In genomic region chr5:159456722-159457462, GRCh38 we compare ENCODE assay signal across 8 cellular contexts.
DNase-seq lines count a peak whose midpoint lies in the region; TF ChIP-seq lines count a peak whose summit lies in the region.

No MANE protein-coding gene starts in this region.

- peak overlapping the region; percentile 99 for H3K27ac ChIP-seq in OCI-LY3 (ENCODE audit: low read length)
- no peak overlapping the region for H3K27ac ChIP-seq in endodermal cell (ENCODE audit: low read depth, low read length)

- H3K27ac Mint-ChIP-seq in endodermal cell: no peak overlapping the region

- H3K79me2 ChIP-seq in OCI-LY3 (ENCODE audit: low read length): peaks cover 19% of the 10 kb centered on the region

- DNase-seq in GM13977 (ENCODE audit: low spot score) (peak; percentile 68), H4 (ENCODE audit: low spot score) (peak; percentile 21), endodermal cell (peak; percentile 36), superior temporal gyrus (ENCODE audit: extremely low spot score) (peak; percentile 26), GF-D8 (lab: John Stamatoyannopoulos, UW) (no peak), cerebellar cortex (ENCODE audit: low spot score) (no peak), KG1 (lab: John Stamatoyannopoulos, UW) (no peak)

- TF ChIP-seq CTCF in GM13977 (IDR thresholded peaks at IDR 0.05; ENCODE audit: extremely low read depth, insufficient read depth, missing control alignments): no peak
- no peak for TF ChIP-seq CTCF in OCI-LY3 (IDR thresholded peaks at IDR 0.05; ENCODE audit: low read depth, low read length)
- no peak for TF ChIP-seq CTCF in endodermal cell (conservative IDR thresholded peaks at IDR 0.05)

- in situ Hi-C loops in GM13977 (cut with MboI; ENCODE audit: low pct_unique_long_range_greater_than_20kb, low sequenced_read_pairs, unreplicated experiment): no loop called here

- H3K9me3 ChIP-seq in OCI-LY3 (ENCODE audit: insufficient read depth, low read length): no peaks in the 10 kb centered on the region
- H3K9me3 ChIP-seq in endodermal cell (ENCODE audit: control insufficient read depth, low read length): no peaks in the 10 kb centered on the region

- H2AFZ ChIP-seq in OCI-LY3 (ENCODE audit: low read depth, low read length): no peak overlapping the region

- H3K36me3 ChIP-seq in OCI-LY3 (replicated peaks; ENCODE audit: low read depth, low read length) (peaks cover 12% of the 10 kb centered on the region), endodermal cell (ENCODE audit: control insufficient read depth, insufficient read depth, low read length) (no peaks in the 10 kb centered on the region)

- H3K36me3 Mint-ChIP-seq in endodermal cell (ENCODE audit: low read depth): no peaks in the 10 kb centered on the region

- peak overlapping the region; percentile 89 for H3K9ac ChIP-seq in OCI-LY3 (ENCODE audit: low read length)
- H3K9ac ChIP-seq in endodermal cell (ENCODE audit: extremely low read depth, low read length, poor library complexity, severe bottlenecking): no peak overlapping the region

- H3K4me1 Mint-ChIP-seq in endodermal cell: no peaks in the 10 kb centered on the region

- H3K4me3 ChIP-seq in OCI-LY3 (ENCODE audit: low read length) (no peak overlapping the region), endodermal cell (ENCODE audit: low read length) (no peak overlapping the region)

- H3K27me3 Mint-ChIP-seq in endodermal cell (ENCODE audit: insufficient read depth): peaks cover 6% of the 10 kb centered on the region

- H3K27me3 ChIP-seq in OCI-LY3 (ENCODE audit: low read depth, low read length) (no peaks in the 10 kb centered on the region), endodermal cell (ENCODE audit: control insufficient read depth, insufficient read depth, low read length, poor library complexity, severe bottlenecking) (no peaks in the 10 kb centered on the region)

- no peaks in the 10 kb centered on the region for H4K20me1 ChIP-seq in OCI-LY3 (ENCODE audit: insufficient read depth, low read length)

- H3K4me2 ChIP-seq in OCI-LY3 (ENCODE audit: low read length): peak overlapping the region; percentile 64

- no peaks in the 10 kb centered on the region for H3K9me3 Mint-ChIP-seq in endodermal cell

- peaks cover 92% of the 10 kb centered on the region for H3K4me1 ChIP-seq in OCI-LY3 (ENCODE audit: low read length)
- H3K4me1 ChIP-seq in endodermal cell (ENCODE audit: control insufficient read depth, insufficient read depth, low read length): no peaks in the 10 kb centered on the region

- no peak overlapping the region for H3K4me3 Mint-ChIP-seq in endodermal cell

Comparison
In these comparisons a context has a peak if more than half of its experiments do, and no peak if none do; other contexts are left out.
1. DNase-seq: peak in GM13977 (single experiment), H4 (single experiment), endodermal cell (single experiment) and superior temporal gyrus (single experiment); none in GF-D8 (single experiment), cerebellar cortex (single experiment) and KG1 (single experiment).